Comparison of ENCODE assay signal across 4 cellular contexts in the genomic region with DNA sequence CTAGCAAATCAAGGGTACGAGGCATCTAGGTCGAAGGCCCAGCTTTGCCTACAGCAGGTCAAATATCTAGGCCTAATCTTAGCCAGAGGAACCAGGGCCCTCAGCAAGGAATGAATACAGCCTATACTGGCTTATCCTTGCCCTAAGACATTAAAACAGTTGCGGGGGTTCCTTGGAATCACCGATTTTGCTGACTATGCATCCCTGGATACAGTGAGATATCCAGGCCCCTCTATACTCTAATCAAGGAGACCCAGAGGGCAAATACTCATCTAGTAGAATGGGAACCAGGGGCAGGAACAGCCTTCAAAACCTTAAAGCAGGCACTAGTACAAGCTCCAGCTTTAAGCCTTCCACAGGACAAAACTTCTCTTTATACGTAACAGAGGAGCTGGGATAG. TPM values are rescaled to one million over a fixed set of nuclear protein-coding genes. Genes with fewer than 3 reads are reported as not detected.
DNase-seq lines count a peak whose midpoint lies in the region; ATAC-seq, FAIRE-seq and TF ChIP-seq lines count a peak whose summit lies in the region.
"Not testable (repeated sequence)": the region's sequence is repeated elsewhere in the genome, so short reads cannot be mapped to it uniquely, and the experiment has no call there.

No MANE protein-coding gene starts in this region.

- H3K9ac ChIP-seq in IMR-90 (ENCODE audit: low read depth, low read length); K562 (ENCODE audit: insufficient read depth in 1 of 2, low read depth in 2 of 2, low read length in 2 of 2); HepG2 (ENCODE audit: insufficient read depth, low read depth, low read length): not testable (repeated sequence)

- not testable (repeated sequence) for H3K4me1 ChIP-seq in A549; IMR-90 (ENCODE audit: control insufficient read depth, insufficient read depth, low read length); K562 (replicated peaks in 1 of 2; ENCODE audit: control insufficient read depth in 2 of 2, insufficient read depth in 2 of 2, low read length in 2 of 2); HepG2 (ENCODE audit: insufficient read depth, low read length)

- H3K27ac ChIP-seq in A549; IMR-90 (ENCODE audit: insufficient read depth, low read length); K562 (ENCODE audit: extremely low read depth, low read depth, low read length); HepG2 (ENCODE audit: extremely low read length, insufficient read depth, low read length): not testable (repeated sequence)

- TF ChIP-seq POLR2A in A549 (IDR thresholded peaks at IDR 0.05; ENCODE audit: low read length); IMR-90 (IDR thresholded peaks at IDR 0.05; ENCODE audit: low read depth, low read length); K562 (conservative IDR thresholded peaks at IDR 0.05); HepG2 (IDR thresholded peaks at IDR 0.05; ENCODE audit: insufficient read depth in 1 of 2, low read depth in 2 of 2, low read length in 2 of 2): not testable (repeated sequence)

- not testable (repeated sequence) for H3K4ac ChIP-seq in IMR-90 (ENCODE audit: low read depth, low read length)

- H4K5ac ChIP-seq in IMR-90 (ENCODE audit: low read depth, low read length), result not testable (repeated sequence)

- not testable (repeated sequence) for H2AK9ac ChIP-seq in IMR-90 (replicated peaks; ENCODE audit: low read depth, low read length, poor library complexity)

- not testable (repeated sequence) for H3K18ac ChIP-seq in IMR-90 (ENCODE audit: low read depth, low read length)

- not testable (repeated sequence) for H3K4me2 ChIP-seq in A549; IMR-90 (ENCODE audit: low read depth, low read length); K562 (ENCODE audit: insufficient read depth, low read length); HepG2 (ENCODE audit: low read depth, low read length)

- FAIRE-seq in A549 (lab: Jason Lieb, UNC); K562 (lab: Jason Lieb, UNC); HepG2 (lab: Jason Lieb, UNC): not testable (repeated sequence)

- not testable (repeated sequence) for H3K56ac ChIP-seq in IMR-90 (ENCODE audit: extremely low read depth, insufficient read depth, low read length)

- BruUV-seq in IMR-90 (replicated peaks; lab: Mats Ljungman, UMichigan); K562 (replicated peaks; lab: Mats Ljungman, UMichigan); HepG2 (replicated peaks; lab: Mats Ljungman, UMichigan): not testable (repeated sequence)

- ATAC-seq in A549; IMR-90 (ENCODE audit: low read depth); K562; HepG2: not testable (repeated sequence)

- not testable (repeated sequence) for H4K91ac ChIP-seq in IMR-90 (ENCODE audit: insufficient read depth, low read depth, low read length)

- H4K20me1 ChIP-seq in IMR-90 (ENCODE audit: insufficient read depth, low read length); K562 (replicated peaks; ENCODE audit: control insufficient read depth, insufficient read depth, low read length); HepG2 (ENCODE audit: insufficient read depth, low read length): not testable (repeated sequence)

- not testable (repeated sequence) for H3K9me1 ChIP-seq in IMR-90 (ENCODE audit: insufficient read depth, low read length); K562 (ENCODE audit: control insufficient read depth, insufficient read depth, low read length)

- H3K79me1 ChIP-seq in IMR-90 (ENCODE audit: low read depth in 1 of 2, low read length in 2 of 2), result not testable (repeated sequence)

- WGBS in A549 (ENCODE audit: missing lambda C conversion rate), result 74% methylated on average over 4 of the region's 5 CpGs
- no CpG with 5 or more reads among the region's 5 CpGs for WGBS in IMR-90 (ENCODE audit: extremely low coverage in 2 of 2, insufficient read length in 1 of 2), 2 experiments
- 4% methylated on average over 5 of the region's 5 CpGs for WGBS in K562 (ENCODE audit: insufficient coverage, low coverage, missing lambda C conversion rate)
- 47% methylated on average over 3 of the region's 5 CpGs for WGBS in HepG2 (ENCODE audit: low lambda C conversion rate)

- in situ Hi-C loops in IMR-90 (cut with MboI; ENCODE audit: low sequenced_read_pairs); K562 (cut with MboI); HepG2 (cut with HindIII; ENCODE audit: extremely low pct_ligation_motif_present, low pct_unique_long_range_greater_than_20kb): not testable (repeated sequence)

- intact Hi-C loops in IMR-90 (cut with micrococcal nuclease); K562 (cut with micrococcal nuclease); HepG2 (cut with micrococcal nuclease; ENCODE audit: unreplicated experiment): not testable (repeated sequence)

- TF ChIP-seq RAD21 in A549 (conservative IDR thresholded peaks at IDR 0.05 in 1 of 2, IDR thresholded peaks at IDR 0.05 in 1 of 2); IMR-90 (IDR thresholded peaks at IDR 0.05; ENCODE audit: low read length); K562 (CRISPR knock-in tag; conservative IDR thresholded peaks at IDR 0.05 in 1 of 2, IDR thresholded peaks at IDR 0.05 in 1 of 2); HepG2 (CRISPR knock-in tag; IDR thresholded peaks at IDR 0.05): not testable (repeated sequence)

- not testable (repeated sequence) for H3K23ac ChIP-seq in IMR-90 (ENCODE audit: low read depth, low read length)

- dilution Hi-C loops in IMR-90 (cut with HindIII; ENCODE audit: low sequenced_read_pairs, unreplicated experiment), result not testable (repeated sequence)

- not testable (repeated sequence) for H2AFZ ChIP-seq in IMR-90 (replicated peaks; ENCODE audit: low read length, poor library complexity); K562 (ENCODE audit: low read depth, low read length); HepG2 (ENCODE audit: low read length)

- H3K4me3 ChIP-seq in A549; IMR-90 (ENCODE audit: insufficient read depth, low read depth, low read length); K562; HepG2 (replicated peaks in 1 of 3; ENCODE audit: insufficient read depth in 1 of 3, low read depth in 2 of 3, low read length in 3 of 3): not testable (repeated sequence)

- H3K79me2 ChIP-seq in K562 (ENCODE audit: control insufficient read depth, insufficient read depth, low read length); HepG2 (ENCODE audit: insufficient read depth, low read length): not testable (repeated sequence)

- CTCF ChIA-PET in A549 (lab: Yijun Ruan, JAX), result interaction anchor here (1.6 kb wide), 1 partner anchor 11 kb away, joined by 3 read pairs; no protein-coding TSS in a partner anchor
- CTCF ChIA-PET in IMR-90 (lab: Yijun Ruan, JAX); K562 (lab: Yijun Ruan, JAX; ENCODE audit: low intra/inter-chr PET ratio); HepG2 (lab: Yijun Ruan, JAX; ENCODE audit: low intra/inter-chr PET ratio, low total read pairs): not testable (repeated sequence)

- H3K36me3 ChIP-seq in IMR-90 (ENCODE audit: control insufficient read depth, insufficient read depth, low read length); K562 (ENCODE audit: control insufficient read depth, insufficient read depth, low read length); HepG2 (replicated peaks in 1 of 2; ENCODE audit: control insufficient read depth in 1 of 2, insufficient read depth in 2 of 2, low read length in 2 of 2): not testable (repeated sequence)

- not testable (repeated sequence) for H2BK120ac ChIP-seq in IMR-90 (ENCODE audit: low read depth, low read length)

- not testable (repeated sequence) for TF ChIP-seq CTCF in A549 (IDR thresholded peaks at IDR 0.05); IMR-90 (conservative IDR thresholded peaks at IDR 0.05; ENCODE audit: low read depth, low read length); K562 (IDR thresholded peaks at IDR 0.05 in 2 of 3, conservative IDR thresholded peaks at IDR 0.05 in 1 of 3; ENCODE audit: insufficient read depth in 2 of 3, low read depth in 1 of 3, low read length in 3 of 3); HepG2 (CRISPR knock-in tag; IDR thresholded peaks at IDR 0.05)

- not testable (repeated sequence) for H2BK15ac ChIP-seq in IMR-90 (ENCODE audit: low read depth, low read length)

- H4K8ac ChIP-seq in IMR-90 (ENCODE audit: low read depth in 2 of 2, low read length in 2 of 2), result not testable (repeated sequence)

- POLR2A ChIA-PET in A549 (lab: Yijun Ruan, JAX); IMR-90 (lab: Charles Lee; ENCODE audit: unreplicated experiment); K562 (lab: Yijun Ruan, JAX); HepG2 (lab: Yijun Ruan, JAX): not testable (repeated sequence)

- not testable (repeated sequence) for TF ChIP-seq EP300 in A549 (IDR thresholded peaks at IDR 0.05); K562 (IDR thresholded peaks at IDR 0.05; ENCODE audit: low read length); HepG2 (IDR thresholded peaks at IDR 0.05; ENCODE audit: low read depth in 2 of 2, low read length in 2 of 2); HepG2 (CRISPR knock-in tag; IDR thresholded peaks at IDR 0.05; ENCODE audit: borderline replicate concordance)

- not testable (repeated sequence) for H3K14ac ChIP-seq in IMR-90 (replicated peaks; ENCODE audit: low read depth, low read length)

- H2BK5ac ChIP-seq in IMR-90 (ENCODE audit: low read depth, low read length, poor library complexity, severe bottlenecking), result not testable (repeated sequence)

- not testable (repeated sequence) for H3K9me3 ChIP-seq in A549; IMR-90 (ENCODE audit: control insufficient read depth, insufficient read depth, low read length); K562 (replicated peaks; ENCODE audit: control insufficient read depth, insufficient read depth, low read depth, low read length); HepG2 (ENCODE audit: low read length)

- H2BK20ac ChIP-seq in IMR-90 (ENCODE audit: low read depth, low read length), result not testable (repeated sequence)

- H3K27me3 ChIP-seq in IMR-90 (ENCODE audit: control insufficient read depth, insufficient read depth, low read length); K562 (ENCODE audit: control insufficient read depth in 2 of 2, insufficient read depth in 2 of 2, low read length in 2 of 2); HepG2 (ENCODE audit: control insufficient read depth in 1 of 2, insufficient read depth in 2 of 2, low read length in 2 of 2): not testable (repeated sequence)

- not testable (repeated sequence) for H2AK5ac ChIP-seq in IMR-90 (ENCODE audit: low read depth, low read length)

- DNase-seq in A549 (ENCODE audit: low read depth in 1 of 2, low spot score in 1 of 2); IMR-90; K562 (ENCODE audit: extremely low read depth in 1 of 4, low spot score in 3 of 4); HepG2 (ENCODE audit: low spot score): not testable (repeated sequence)

RNA-seq across cellular contexts. Expression of a gene that starts 26.2 kb away (rescaled TPM):
- polyA plus RNA-seq in A549 (2011; rRNA removed) (9.1 and 13.3 TPM in 2 replicates), A549 (2017; fragmentation: RNase III; extraction: RNeasy Plus Mini Kit Qiagen cat#74134 plus additional on column Dnase treatment) (13.3 to 15.0 TPM (median 13.4 TPM) in 3 replicates), IMR-90 (2012; rRNA removed) (4.8 and 5.1 TPM in 2 replicates), K562 (2011; rRNA removed) (7.9 and 13.0 TPM in 2 replicates), K562 (2014; fragmentation: Illumina TruSeq; extraction: Trizol) (7.3 and 7.5 TPM in 2 replicates), K562 (2014; fragmentation: Nextera tagmentation; extraction: Ambion mirVana) (1 to 10 TPM; 6.4 to 6.9 TPM), K562 (2014; rRNA removed) (9.7 and 10.7 TPM in 2 replicates), HepG2 (2011; rRNA removed) (3.4 and 4.5 TPM in 2 replicates)
- polyA plus RNA-seq in A549 (2012; cell fraction: cytosol; rRNA removed), result 5.4 TPM in 2 replicates
- 2.8 and 4.6 TPM in 2 replicates for polyA plus RNA-seq in A549 (2012; cell fraction: nucleus; rRNA removed)
- polyA minus RNA-seq in A549 (2011; rRNA and poly(A)+ RNA removed), result 3.0 and 3.2 TPM in 2 replicates
- total RNA-seq in IMR-90 (2012; rRNA removed) (4.3 and 10.6 TPM in 2 replicates), K562 (2014; rRNA removed) (9.7 and 11.4 TPM in 2 replicates), K562 (2014; rRNA removed; fragmentation: Illumina TruSeq; extraction: Trizol) (13.2 and 14.5 TPM in 2 replicates), K562 (2015; rRNA removed; fragmentation: Illumina TruSeq; extraction: Trizol) (9.8 and 11.8 TPM in 2 replicates), K562 (2021) (12.9 and 14.3 TPM in 2 replicates), HepG2 (2016; rRNA removed; fragmentation: Illumina TruSeq; extraction: Trizol) (13.1 and 14.5 TPM in 2 replicates)
- polyA plus RNA-seq in IMR-90 (2012; cell fraction: cytosol; rRNA removed), result 2.9 and 5.3 TPM in 2 replicates
- polyA plus RNA-seq in IMR-90 (2012; cell fraction: nucleus; rRNA removed; ENCODE audit: low replicate concordance), result 2.0 and 2.1 TPM in 2 replicates
- total RNA-seq in K562 (2011; cell fraction: chromatin; rRNA removed; ENCODE audit: low replicate concordance), result 1.3 and 3.3 TPM in 2 replicates
- total RNA-seq in K562 (2011; cell fraction: nucleolus; rRNA removed), result 1.4 and 1.5 TPM in 2 replicates
- 2.3 and 6.9 TPM in 2 replicates for total RNA-seq in K562 (2011; cell fraction: nucleoplasm; rRNA removed)
- polyA plus RNA-seq in K562 (2011; cell fraction: cytosol; rRNA removed), result 4.6 and 4.9 TPM in 2 replicates
- polyA plus RNA-seq in K562 (2011; cell fraction: nucleus; rRNA removed), result 1.7 and 2.3 TPM in 2 replicates
- polyA plus RNA-seq in K562 (2012), result 8.3 and 13.6 TPM in 2 replicates
- 6.6 and 7.9 TPM in 2 replicates for polyA minus RNA-seq in K562 (2011; rRNA and poly(A)+ RNA removed)
- polyA minus RNA-seq in K562 (2011; cell fraction: cytosol; rRNA and poly(A)+ RNA removed), result 3.6 and 4.0 TPM in 2 replicates
- 1.6 and 2.0 TPM in 2 replicates for polyA minus RNA-seq in K562 (2011; cell fraction: nucleus; rRNA and poly(A)+ RNA removed)
- total RNA-seq in HepG2 (2016; cell fraction: cytosol; rRNA removed; fragmentation: Illumina TruSeq; extraction: Trizol; ENCODE audit: low read depth), result 14.6 and 14.8 TPM in 2 replicates
- 12.6 and 14.3 TPM in 2 replicates for total RNA-seq in HepG2 (2016; cell fraction: insoluble cytoplasmic fraction; rRNA removed; fragmentation: Illumina TruSeq; extraction: Trizol)
- total RNA-seq in HepG2 (2016; cell fraction: membrane; rRNA removed; fragmentation: Illumina TruSeq; extraction: Trizol), result 16.4 and 17.5 TPM in 2 replicates
- total RNA-seq in HepG2 (2016; cell fraction: nucleus; rRNA removed; fragmentation: Illumina TruSeq; extraction: Trizol), result 5.5 and 6.1 TPM in 2 replicates
- polyA plus RNA-seq in HepG2 (2011; cell fraction: cytosol; rRNA removed), result 2.4 and 3.4 TPM in 2 replicates
- polyA plus RNA-seq in HepG2 (2011; cell fraction: nucleus; rRNA removed), result 0.63 and 1.1 TPM in 2 replicates
- polyA plus RNA-seq in HepG2 (2012), result 6.8 and 7.0 TPM in 2 replicates
- 18.5 and 18.8 TPM in 2 replicates for polyA plus RNA-seq in HepG2 (2016; cell fraction: cytosol; fragmentation: Illumina TruSeq; extraction: Trizol; ENCODE audit: low read depth)
- polyA plus RNA-seq in HepG2 (2016; cell fraction: insoluble cytoplasmic fraction; fragmentation: Illumina TruSeq; extraction: Trizol; ENCODE audit: low read depth), result 15.6 and 17.9 TPM in 2 replicates
- polyA plus RNA-seq in HepG2 (2016; cell fraction: membrane; fragmentation: Illumina TruSeq; extraction: Trizol; ENCODE audit: low read depth), result 15.9 and 16.3 TPM in 2 replicates
- 8.7 and 9.1 TPM in 2 replicates for polyA plus RNA-seq in HepG2 (2016; cell fraction: nucleus; fragmentation: Illumina TruSeq; extraction: Trizol; ENCODE audit: insufficient read depth, low read depth)
- polyA minus RNA-seq in HepG2 (2011; rRNA and poly(A)+ RNA removed; ENCODE audit: low replicate concordance), result 1.1 and 2.3 TPM in 2 replicates
- 1.8 and 2.5 TPM in 2 replicates for polyA minus RNA-seq in HepG2 (2011; cell fraction: cytosol; rRNA and poly(A)+ RNA removed)
- polyA minus RNA-seq in HepG2 (2011; cell fraction: nucleus; rRNA and poly(A)+ RNA removed), result 2.0 and 2.2 TPM in 2 replicates
